15 cellular contexts compared by ENCODE assay signal in genomic region chrX:150849486-150849885, GRCh38. TPM values are rescaled to one million over a fixed set of nuclear protein-coding genes. Genes with fewer than 3 reads are reported as not detected.
A peak's percentile ranks its signal among the peaks of the same experiment; 100 is the strongest.
DNase-seq lines count a peak whose midpoint lies in the region; ATAC-seq and TF ChIP-seq lines count a peak whose summit lies in the region.
"Had no signal": no experiment of that assay in that cellular context is flagged by ENCODE, and none has a peak within 500 bp of the region (broad histone marks: within the 10 kb centered on the region; RNA-seq: fewer than 3 reads in every experiment).

No MANE protein-coding gene starts in this region.

- no peaks in the 10 kb centered on the region for H3K36me3 ChIP-seq in Panc1 (ENCODE audit: control insufficient read depth, insufficient read depth, low read length)
- H3K36me3 ChIP-seq: ovary, uterus had no signal

- CTCF ChIA-PET in Panc1 (lab: Charles Lee), result no interaction called here
- CTCF ChIA-PET in HEK293T (lab: Yijun Ruan, JAX), result no interaction called here
- CTCF ChIA-PET in activated naive CD4-positive, alpha-beta T cell treated with anti-CD3 and anti-CD28 coated beads, Interleukin-2, amount 10 ng/mL, durations not matched to agents 7 days and 5 days (lab: Charles Lee), result no interaction called here

- in situ Hi-C loops in Panc1 (cut with HindIII; ENCODE audit: low pct_unique_long_range_greater_than_20kb, low sequenced_read_pairs), result no loop called here

- BruUV-seq in Panc1 (replicated peaks; lab: Mats Ljungman, UMichigan), result no TSS peak

- intact Hi-C loops in CD14-positive monocyte (cut with micrococcal nuclease) (no loop called here), Panc1 (cut with micrococcal nuclease; ENCODE audit: unreplicated experiment) (no loop called here)

- H3K9me3 ChIP-seq in Panc1 (ENCODE audit: control insufficient read depth, insufficient read depth, low read depth, low read length), result no peaks in the 10 kb centered on the region
- H3K9me3 ChIP-seq: mucosa of descending colon, ovary, uterus had no signal

- no peak overlapping the region for H3K4me3 ChIP-seq in Panc1 (ENCODE audit: low read depth in 2 of 2, low read length in 2 of 2)
- H3K4me3 ChIP-seq: mucosa of descending colon, ovary, skin epidermis, uterus had no signal

- peaks cover 45% of the 10 kb centered on the region for H3K4me1 ChIP-seq in Panc1 (ENCODE audit: control insufficient read depth, insufficient read depth, low read length)
- H3K4me1 ChIP-seq: uterus had no signal

- H3K36me3 Mint-ChIP-seq in CD14-positive monocyte, result peaks cover 4 to 9% of the 10 kb centered on the region in 2 donors
- peaks cover 1% of the 10 kb centered on the region for H3K36me3 Mint-ChIP-seq in activated naive CD4-positive, alpha-beta T cell treated with anti-CD3 and anti-CD28 coated beads, Interleukin-2, amount 10 ng/mL, durations not matched to agents 7 days and 5 days
- no peaks in the 10 kb centered on the region for H3K36me3 Mint-ChIP-seq in effector memory CD8-positive, alpha-beta T cell (ENCODE audit: insufficient read depth)

- TF ChIP-seq CTCF in CD14-positive monocyte (IDR thresholded peaks at IDR 0.05) (no peak), Panc1 (IDR thresholded peaks at IDR 0.05) (no peak)

- ATAC-seq in GM19397 (IDR thresholded peaks at IDR 0.05; ENCODE audit: unreplicated experiment), result peak; percentile 61
- peak; percentile 58 for ATAC-seq in HG02885 (IDR thresholded peaks at IDR 0.05; ENCODE audit: poor library complexity, unreplicated experiment)
- ATAC-seq in Panc1, result peak; percentile 38
- ATAC-seq in effector memory CD8-positive, alpha-beta T cell (replicated peaks), result no peak

- H3K4me3 Mint-ChIP-seq in CD14-positive monocyte, result no peak overlapping the region
- no peak overlapping the region for H3K4me3 Mint-ChIP-seq in activated naive CD4-positive, alpha-beta T cell treated with anti-CD3 and anti-CD28 coated beads, Interleukin-2, amount 10 ng/mL, durations not matched to agents 7 days and 5 days
- H3K4me3 Mint-ChIP-seq in effector memory CD8-positive, alpha-beta T cell, result no peak overlapping the region
- H3K4me3 Mint-ChIP-seq: activated CD4-positive, alpha-beta memory T cell treated with anti-CD3 and anti-CD28 coated beads for 36 hours; activated T-helper 1 cell treated with anti-CD3 and anti-CD28 coated beads, Interleukin-12 subunit alpha, Interleukin-12 subunit beta, Interleukin-2, Interleukin-4 antibody, amounts not matched to agents 30 ng/mL and 10 ng/mL and 1 ng/mL, durations not matched to agents 14 hours and 24 hours and 36 hours had no signal

- H3K27ac Mint-ChIP-seq in CD14-positive monocyte, result peak overlapping the region in 5 of 7 donors; percentile 42 to 81 (median 59)
- H3K27ac Mint-ChIP-seq in activated naive CD4-positive, alpha-beta T cell treated with anti-CD3 and anti-CD28 coated beads, Interleukin-2, amount 10 ng/mL, durations not matched to agents 7 days and 5 days, result no peak overlapping the region
- no peak overlapping the region for H3K27ac Mint-ChIP-seq in effector memory CD8-positive, alpha-beta T cell
- H3K27ac Mint-ChIP-seq: activated CD4-positive, alpha-beta memory T cell treated with anti-CD3 and anti-CD28 coated beads for 36 hours; activated T-helper 1 cell treated with anti-CD3 and anti-CD28 coated beads, Interleukin-12 subunit alpha, Interleukin-12 subunit beta, Interleukin-2, Interleukin-4 antibody, amounts not matched to agents 30 ng/mL and 10 ng/mL and 1 ng/mL, durations not matched to agents 14 hours and 24 hours and 36 hours had no signal

- DNase-seq in CD14-positive monocyte (ENCODE audit: low spot score), result no peak
- no peak for DNase-seq in Panc1 (ENCODE audit: low read depth, low spot score)
- DNase-seq in HEK293T (ENCODE audit: extremely low spot score), result no peak
- no peak for DNase-seq in activated naive CD4-positive, alpha-beta T cell treated with anti-CD3 and anti-CD28 coated beads, Interleukin-2, amount 10 ng/mL, durations not matched to agents 7 days and 5 days
- no peak for DNase-seq in NCI-H446 (lab: John Stamatoyannopoulos, UW)
- DNase-seq in effector memory CD8-positive, alpha-beta T cell, result no peak
- DNase-seq: ovary; stimulated activated naive CD4-positive, alpha-beta T cell treated with Interleukin-2 at 50 U/mL for 16 hours; uterus had no signal

- H3K27me3 Mint-ChIP-seq in CD14-positive monocyte (ENCODE audit: low read depth in 3 of 3), result peaks cover 0 to 5% (median 3%) of the 10 kb centered on the region in 3 donors
- no peaks in the 10 kb centered on the region for H3K27me3 Mint-ChIP-seq in activated naive CD4-positive, alpha-beta T cell treated with anti-CD3 and anti-CD28 coated beads, Interleukin-2, amount 10 ng/mL, durations not matched to agents 7 days and 5 days
- no peaks in the 10 kb centered on the region for H3K27me3 Mint-ChIP-seq in effector memory CD8-positive, alpha-beta T cell
- H3K27me3 Mint-ChIP-seq: activated CD4-positive, alpha-beta memory T cell treated with anti-CD3 and anti-CD28 coated beads for 36 hours had no signal

- peaks cover 53% of the 10 kb centered on the region for H3K4me1 Mint-ChIP-seq in CD14-positive monocyte
- H3K4me1 Mint-ChIP-seq in activated naive CD4-positive, alpha-beta T cell treated with anti-CD3 and anti-CD28 coated beads, Interleukin-2, amount 10 ng/mL, durations not matched to agents 7 days and 5 days, result peaks cover 5% of the 10 kb centered on the region
- peaks cover 12% of the 10 kb centered on the region in 2 donors for H3K4me1 Mint-ChIP-seq in effector memory CD8-positive, alpha-beta T cell (ENCODE audit: low read depth in 2 of 2)

- H3K9me3 Mint-ChIP-seq in CD14-positive monocyte, result no peaks in the 10 kb centered on the region
- H3K9me3 Mint-ChIP-seq in activated naive CD4-positive, alpha-beta T cell treated with anti-CD3 and anti-CD28 coated beads, Interleukin-2, amount 10 ng/mL, durations not matched to agents 7 days and 5 days, result no peaks in the 10 kb centered on the region
- no peaks in the 10 kb centered on the region for H3K9me3 Mint-ChIP-seq in effector memory CD8-positive, alpha-beta T cell
- H3K9me3 Mint-ChIP-seq: activated CD4-positive, alpha-beta memory T cell treated with anti-CD3 and anti-CD28 coated beads for 36 hours; activated T-helper 1 cell treated with anti-CD3 and anti-CD28 coated beads, Interleukin-12 subunit alpha, Interleukin-12 subunit beta, Interleukin-2, Interleukin-4 antibody, amounts not matched to agents 30 ng/mL and 10 ng/mL and 1 ng/mL, durations not matched to agents 14 hours and 24 hours and 36 hours had no signal

- H3K27me3 ChIP-seq in Panc1 (ENCODE audit: control insufficient read depth, insufficient read depth, low read length), result no peaks in the 10 kb centered on the region
- H3K27me3 ChIP-seq: ovary, uterus had no signal

- H3K27ac ChIP-seq in Panc1 (ENCODE audit: low read length), result peak overlapping the region; percentile 84
- H3K27ac ChIP-seq: ovary, uterus had no signal

- POLR2A ChIA-PET in Panc1 (lab: Charles Lee) (interaction anchor here (0.5 kb wide), 1 partner anchor 8 kb away, joined by 3 read pairs; no protein-coding TSS in a partner anchor), HEK293T (lab: Yijun Ruan, JAX) (no interaction called here)

TF ChIP-seq in HEK293T, 16 proteins besides CTCF, POLR2A, EP300 and RAD21:
- no peak for TF ChIP-seq ELF4 (IDR thresholded peaks at IDR 0.05)
- TF ChIP-seq LEF1 (IDR thresholded peaks at IDR 0.05; ENCODE audit: borderline replicate concordance), result no peak
- no peak for TF ChIP-seq BHLHE40 (IDR thresholded peaks at IDR 0.05; ENCODE audit: borderline replicate concordance)
- TF ChIP-seq L3MBTL2 (conservative IDR thresholded peaks at IDR 0.05), result no peak
- no peak for TF ChIP-seq ZNF384 (IDR thresholded peaks at IDR 0.05)
- TF ChIP-seq SUZ12 (IDR thresholded peaks at IDR 0.05), result no peak
- TF ChIP-seq CTBP1 (IDR thresholded peaks at IDR 0.05; ENCODE audit: borderline replicate concordance), result no peak
- no peak for TF ChIP-seq TARDBP (IDR thresholded peaks at IDR 0.05)
- no peak for TF ChIP-seq HDGF (IDR thresholded peaks at IDR 0.05; ENCODE audit: borderline replicate concordance)
- TF ChIP-seq FOXK2 (IDR thresholded peaks at IDR 0.05), result no peak
- TF ChIP-seq, protein P1, sequence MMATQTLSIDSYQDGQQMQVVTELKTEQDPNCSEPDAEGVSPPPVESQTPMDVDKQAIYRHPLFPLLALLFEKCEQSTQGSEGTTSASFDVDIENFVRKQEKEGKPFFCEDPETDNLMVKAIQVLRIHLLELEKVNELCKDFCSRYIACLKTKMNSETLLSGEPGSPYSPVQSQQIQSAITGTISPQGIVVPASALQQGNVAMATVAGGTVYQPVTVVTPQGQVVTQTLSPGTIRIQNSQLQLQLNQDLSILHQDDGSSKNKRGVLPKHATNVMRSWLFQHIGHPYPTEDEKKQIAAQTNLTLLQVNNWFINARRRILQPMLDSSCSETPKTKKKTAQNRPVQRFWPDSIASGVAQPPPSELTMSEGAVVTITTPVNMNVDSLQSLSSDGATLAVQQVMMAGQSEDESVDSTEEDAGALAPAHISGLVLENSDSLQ (IDR thresholded peaks at IDR 0.05), result no peak
- no peak for TF ChIP-seq FOXM1 (IDR thresholded peaks at IDR 0.05; ENCODE audit: borderline replicate concordance)
- TF ChIP-seq ARNT (IDR thresholded peaks at IDR 0.05), result no peak
- TF ChIP-seq SP1 (IDR thresholded peaks at IDR 0.05), result no peak
- TF ChIP-seq FOXA1 (IDR thresholded peaks at IDR 0.05), result no peak

RNA-seq across cellular contexts. Expression of gene CD99L2, which starts 49.0 kb away (rescaled TPM):
- polyA plus RNA-seq in CD14-positive monocyte, result 10 to 100 TPM; 16.7 to 18.4 TPM
- 156 TPM for total RNA-seq in Panc1 (2021; ENCODE audit: unreplicated experiment)
- polyA plus RNA-seq in Panc1 (2012; ENCODE audit: insufficient read length), result 193 TPM

Comparison
In these comparisons a context has a peak if more than half of its experiments do, and no peak if none do; other contexts are left out.
1. H3K27ac Mint-ChIP-seq: peak in CD14-positive monocyte (5 of 7); none in activated naive CD4-positive, alpha-beta T cell treated with anti-CD3 and anti-CD28 coated beads, Interleukin-2, amount 10 ng/mL, durations not matched to agents 7 days and 5 days (single experiment) and effector memory CD8-positive, alpha-beta T cell (0 of 2).